In genomic region chr2:188369365-188369764, GRCh38 we compare ENCODE assay signal across 8 cellular contexts.
DNase-seq lines count a peak whose midpoint lies in the region; ATAC-seq lines count a peak whose summit lies in the region.

No MANE protein-coding gene starts in this region.

- peak; percentile 94 for ATAC-seq in GM19035 (IDR thresholded peaks at IDR 0.05; ENCODE audit: unreplicated experiment)
- peak; percentile 88 for ATAC-seq in HG03097 (IDR thresholded peaks at IDR 0.05; ENCODE audit: low FRiP score, unreplicated experiment)

- peak; percentile 80 for DNase-seq in DMS53 (lab: John Stamatoyannopoulos, UW)
- peak; percentile 71 for DNase-seq in NCI-H82 treated with DMSO at 0.1 percent for 48 hours (lab: John Stamatoyannopoulos, UW; ENCODE audit: unreplicated experiment)
- peak; percentile 50 to 79 for DNase-seq in dermis microvascular lymphatic vessel endothelial cell (ENCODE audit: low read depth in 2 of 2)
- DNase-seq in lung microvascular endothelial cell (ENCODE audit: low read depth in 2 of 2), result peak; percentile 77 to 81
- DNase-seq in stimulated activated CD4-positive, alpha-beta T cell treated with anti-CD3 and anti-CD28 coated beads, Interleukin-15, amount 100 ng/mL, for 24 hours, result no peak
- no peak for DNase-seq in HK-2 (ENCODE audit: unreplicated experiment)

Comparison
In these comparisons a context has a peak if more than half of its experiments do, and no peak if none do; other contexts are left out.
1. DNase-seq: peak in DMS53 (single experiment), NCI-H82 treated with DMSO at 0.1 percent for 48 hours (single experiment), dermis microvascular lymphatic vessel endothelial cell (2 of 2) and lung microvascular endothelial cell (2 of 2); none in stimulated activated CD4-positive, alpha-beta T cell treated with anti-CD3 and anti-CD28 coated beads, Interleukin-15, amount 100 ng/mL, for 24 hours (single experiment) and HK-2 (single experiment).